In the genomic region with DNA sequence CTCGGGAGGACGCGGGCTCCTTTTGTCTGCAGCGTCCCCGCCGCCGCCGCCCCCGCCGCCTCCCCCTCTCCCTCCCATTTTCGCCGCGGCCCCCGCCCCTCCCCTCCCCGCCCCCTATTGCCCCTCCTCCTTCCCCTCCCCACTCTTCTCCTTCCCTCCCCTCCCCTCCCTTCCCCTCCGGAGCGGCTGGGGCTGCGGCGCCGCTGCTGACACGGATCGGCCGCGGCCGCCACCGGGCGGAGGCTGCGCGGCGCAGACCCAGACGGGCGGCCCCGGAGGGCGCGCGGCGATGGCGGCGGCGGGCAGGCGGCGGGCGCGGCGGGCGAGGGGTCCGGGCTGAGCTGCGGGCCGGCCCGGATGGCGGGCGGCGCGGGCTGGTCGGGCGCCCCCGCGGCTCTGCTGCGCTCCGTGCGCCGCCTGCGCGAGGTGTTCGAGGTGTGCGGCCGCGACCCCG, we compare ENCODE assay signal across 9 cellular contexts. TPM values are rescaled to one million over a fixed set of nuclear protein-coding genes. Genes with fewer than 3 reads are reported as not detected.
DNase-seq lines count a peak whose midpoint lies in the region; ATAC-seq and TF ChIP-seq lines count a peak whose summit lies in the region.
"Had no signal": no experiment of that assay in that cellular context is flagged by ENCODE, and none has a peak within 500 bp of the region (broad histone marks: within the 10 kb centered on the region; RNA-seq: fewer than 3 reads in every experiment).

A gene with protein sequence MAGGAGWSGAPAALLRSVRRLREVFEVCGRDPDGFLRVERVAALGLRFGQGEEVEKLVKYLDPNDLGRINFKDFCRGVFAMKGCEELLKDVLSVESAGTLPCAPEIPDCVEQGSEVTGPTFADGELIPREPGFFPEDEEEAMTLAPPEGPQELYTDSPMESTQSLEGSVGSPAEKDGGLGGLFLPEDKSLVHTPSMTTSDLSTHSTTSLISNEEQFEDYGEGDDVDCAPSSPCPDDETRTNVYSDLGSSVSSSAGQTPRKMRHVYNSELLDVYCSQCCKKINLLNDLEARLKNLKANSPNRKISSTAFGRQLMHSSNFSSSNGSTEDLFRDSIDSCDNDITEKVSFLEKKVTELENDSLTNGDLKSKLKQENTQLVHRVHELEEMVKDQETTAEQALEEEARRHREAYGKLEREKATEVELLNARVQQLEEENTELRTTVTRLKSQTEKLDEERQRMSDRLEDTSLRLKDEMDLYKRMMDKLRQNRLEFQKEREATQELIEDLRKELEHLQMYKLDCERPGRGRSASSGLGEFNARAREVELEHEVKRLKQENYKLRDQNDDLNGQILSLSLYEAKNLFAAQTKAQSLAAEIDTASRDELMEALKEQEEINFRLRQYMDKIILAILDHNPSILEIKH (plus strand): TSS at position 180 of the 454 bp plus-strand sequence. CDS start 178 bp downstream, at position 358.

- ATAC-seq in CD8-positive, alpha-beta T cell = peak; percentile 44
- ATAC-seq in left lung (peak; percentile 46), HG02642 (IDR thresholded peaks at IDR 0.05; ENCODE audit: poor library complexity, unreplicated experiment) (no peak)

- H3K9ac ChIP-seq in mammary epithelial cell (ENCODE audit: insufficient read depth, low read length) = no peak within 1 kb of the TSS

- peaks cover 9% of the 10 kb centered on the region for H3K4me1 Mint-ChIP-seq in CD8-positive, alpha-beta T cell (ENCODE audit: low read depth)

- H2AFZ ChIP-seq in mammary epithelial cell (ENCODE audit: low read depth, low read length) = peak within 1 kb of the TSS; percentile 32

- no peak within 1 kb of the TSS for H3K27ac Mint-ChIP-seq in CD8-positive, alpha-beta T cell

- peak within 1 kb of the TSS; percentile 23 for H3K4me3 ChIP-seq in CD8-positive, alpha-beta T cell (ENCODE audit: low read depth, low read length)
- H3K4me3 ChIP-seq in mammary epithelial cell (replicated peaks in 1 of 3; ENCODE audit: insufficient read depth in 1 of 3, low read depth in 2 of 3, low read length in 3 of 3) (peak within 1 kb of the TSS in 2 of 3 experiments; percentile 29 to 37), left lung (peak within 1 kb of the TSS; percentile 21 to 39), testis (peak within 1 kb of the TSS; percentile 34 to 48)

- H4K20me1 ChIP-seq in mammary epithelial cell (ENCODE audit: insufficient read depth, low read length) = no peaks in the 10 kb centered on the region

- peak within 1 kb of the TSS; percentile 58 for H3K4me2 ChIP-seq in mammary epithelial cell (ENCODE audit: insufficient read depth, low read depth, low read length)

- intact Hi-C loops in CD8-positive, alpha-beta T cell (cut with DNase I, micrococcal nuclease) = no loop called here
- intact Hi-C loops in mammary epithelial cell (cut with micrococcal nuclease) = no loop called here
- intact Hi-C loops in left lung (cut with DNase I) = no loop called here
- intact Hi-C loops in testis (cut with DNase I; ENCODE audit: low total_unique reads) = no loop called here

- peaks cover 11% of the 10 kb centered on the region for H3K4me1 ChIP-seq in CD8-positive, alpha-beta T cell (ENCODE audit: insufficient read depth, low read length)
- peaks cover 9% of the 10 kb centered on the region for H3K4me1 ChIP-seq in mammary epithelial cell (ENCODE audit: insufficient read depth, low read length)
- peaks cover 0 to 13% of the 10 kb centered on the region in 2 donors for H3K4me1 ChIP-seq in left lung
- H3K4me1 ChIP-seq in testis = peaks cover 3% of the 10 kb centered on the region

- no peaks in the 10 kb centered on the region for H3K9me3 ChIP-seq in CD8-positive, alpha-beta T cell (ENCODE audit: low read length)
- H3K9me3 ChIP-seq in mammary epithelial cell (replicated peaks; ENCODE audit: insufficient read depth, low read length) = no peaks in the 10 kb centered on the region
- H3K9me3 ChIP-seq in left lung = no peaks in the 10 kb centered on the region
- no peaks in the 10 kb centered on the region for H3K9me3 ChIP-seq in testis

- dilution Hi-C loops in mammary epithelial cell (cut with HindIII; ENCODE audit: low sequenced_read_pairs) = no loop called here

- H3K4me3 Mint-ChIP-seq in CD8-positive, alpha-beta T cell = peak within 1 kb of the TSS; percentile 78

- POLR2A ChIA-PET in CD8-positive, alpha-beta T cell (lab: Charles Lee) = no interaction called here

- CTCF ChIA-PET in CD8-positive, alpha-beta T cell (lab: Charles Lee) = interaction anchor here (1.2 to 7.4 kb wide), 4 partner anchors 18 to 451 kb away, joined by 3 to 82 read pairs (median 4); no protein-coding TSS in a partner anchor
- CTCF ChIA-PET in mammary epithelial cell (lab: Charles Lee; ENCODE audit: low non-redundant PET) = no interaction called here

- peaks cover 10% of the 10 kb centered on the region for H3K27me3 ChIP-seq in CD8-positive, alpha-beta T cell (ENCODE audit: insufficient read depth, low read length)
- H3K27me3 ChIP-seq in mammary epithelial cell (ENCODE audit: insufficient read depth, low read length) (peaks cover 6% of the 10 kb centered on the region), left lung (peaks cover 37 to 83% of the 10 kb centered on the region in 2 donors), testis (no peaks in the 10 kb centered on the region)

- H3K36me3 ChIP-seq in CD8-positive, alpha-beta T cell (ENCODE audit: insufficient read depth, low read length) = no peaks in the 10 kb centered on the region
- H3K36me3 ChIP-seq in mammary epithelial cell (ENCODE audit: insufficient read depth, low read length) (no peaks in the 10 kb centered on the region), left lung (no peaks in the 10 kb centered on the region), testis (ENCODE audit: low read depth, missing control alignments) (no peaks in the 10 kb centered on the region)

- in situ Hi-C loops in mammary epithelial cell (cut with MboI; ENCODE audit: low sequenced_read_pairs in 2 of 2) = no loop called here

- H3K27ac ChIP-seq in CD8-positive, alpha-beta T cell (ENCODE audit: low read depth, low read length) = no peak within 1 kb of the TSS
- H3K27ac ChIP-seq in mammary epithelial cell (ENCODE audit: insufficient read depth, low read depth, low read length) (no peak within 1 kb of the TSS), left lung (no peak within 1 kb of the TSS), testis (no peak within 1 kb of the TSS)
- H3K27ac ChIP-seq: HL-60 had no signal

- no TSS peak for BruUV-seq in mammary epithelial cell (replicated peaks; lab: Mats Ljungman, UMichigan)

- no peak for TF ChIP-seq CTCF in CD8-positive, alpha-beta T cell (IDR thresholded peaks at IDR 0.05)
- TF ChIP-seq CTCF in mammary epithelial cell (conservative IDR thresholded peaks at IDR 0.05 in 1 of 2, IDR thresholded peaks at IDR 0.05 in 1 of 2; ENCODE audit: extremely low read depth in 1 of 2, insufficient read depth in 1 of 2, low read depth in 1 of 2, low read length in 2 of 2) = no peak
- TF ChIP-seq CTCF in left lung (IDR thresholded peaks at IDR 0.05) = no peak
- TF ChIP-seq CTCF in testis (IDR thresholded peaks at IDR 0.05) = no peak

- no peak for TF ChIP-seq POLR2A in testis (IDR thresholded peaks at IDR 0.05)

- peak in 2 of 7 experiments; percentile 10 to 45 for DNase-seq in CD8-positive, alpha-beta T cell
- peak; percentile 17 to 45 for DNase-seq in NCI-H1930 (lab: John Stamatoyannopoulos, UW)
- no peak for DNase-seq in mammary epithelial cell
- DNase-seq in left lung = no peak
- peak; percentile 10 for DNase-seq in testis
- no peak for DNase-seq in glomerular visceral epithelial cell (ENCODE audit: extremely low spot score)
- DNase-seq in inferior parietal cortex (ENCODE audit: extremely low spot score) = no peak

- no peaks in the 10 kb centered on the region for H3K36me3 Mint-ChIP-seq in CD8-positive, alpha-beta T cell

- H3K79me2 ChIP-seq in mammary epithelial cell (ENCODE audit: insufficient read depth, low read length) = no peaks in the 10 kb centered on the region

- WGBS in mammary epithelial cell (ENCODE audit: low coverage, missing lambda C conversion rate) = no CpG with 5 or more reads among the region's 69 CpGs
- 0% methylated on average over 2 to 25 of the region's 69 CpGs for WGBS in testis, 2 donors

- no peaks in the 10 kb centered on the region for H3K9me3 Mint-ChIP-seq in CD8-positive, alpha-beta T cell

- peaks cover 44% of the 10 kb centered on the region for H3K27me3 Mint-ChIP-seq in CD8-positive, alpha-beta T cell (ENCODE audit: low read depth)

RNA-seq across cellular contexts. Expression of the gene that starts here (rescaled TPM):
- 10 to 100 TPM; 82.0 to 86.4 TPM for total RNA-seq in CD8-positive, alpha-beta T cell
- total RNA-seq in mammary epithelial cell (1 to 10 TPM; 4.8 to 6.5 TPM), left lung (10 to 100 TPM; 13.5 to 19.9 TPM), testis (10 to 100 TPM; 44.3 to 90.2 TPM)
- polyA plus RNA-seq in mammary epithelial cell (2.6 TPM), testis (ENCODE audit: insufficient read depth, low read depth, low replicate concordance) (104 TPM)
- polyA minus RNA-seq in mammary epithelial cell = 9.0 TPM

Comparison
In these comparisons a context has a peak if more than half of its experiments do, and no peak if none do; other contexts are left out.
1. RNA of the gene that starts here (polyA plus RNA-seq): 104 TPM in testis (single experiment); 2.6 TPM in mammary epithelial cell (single experiment); every median in the first group is over 10 times any median in the second.
2. DNase-seq: peak in NCI-H1930 (2 of 2) and testis (single experiment); none in mammary epithelial cell (single experiment), left lung (0 of 2), glomerular visceral epithelial cell (single experiment) and inferior parietal cortex (single experiment).
3. Peak in every context shown above with its lines, with median percentiles within 50 percentile points of each other: H3K4me3 ChIP-seq.